In the genomic region with DNA sequence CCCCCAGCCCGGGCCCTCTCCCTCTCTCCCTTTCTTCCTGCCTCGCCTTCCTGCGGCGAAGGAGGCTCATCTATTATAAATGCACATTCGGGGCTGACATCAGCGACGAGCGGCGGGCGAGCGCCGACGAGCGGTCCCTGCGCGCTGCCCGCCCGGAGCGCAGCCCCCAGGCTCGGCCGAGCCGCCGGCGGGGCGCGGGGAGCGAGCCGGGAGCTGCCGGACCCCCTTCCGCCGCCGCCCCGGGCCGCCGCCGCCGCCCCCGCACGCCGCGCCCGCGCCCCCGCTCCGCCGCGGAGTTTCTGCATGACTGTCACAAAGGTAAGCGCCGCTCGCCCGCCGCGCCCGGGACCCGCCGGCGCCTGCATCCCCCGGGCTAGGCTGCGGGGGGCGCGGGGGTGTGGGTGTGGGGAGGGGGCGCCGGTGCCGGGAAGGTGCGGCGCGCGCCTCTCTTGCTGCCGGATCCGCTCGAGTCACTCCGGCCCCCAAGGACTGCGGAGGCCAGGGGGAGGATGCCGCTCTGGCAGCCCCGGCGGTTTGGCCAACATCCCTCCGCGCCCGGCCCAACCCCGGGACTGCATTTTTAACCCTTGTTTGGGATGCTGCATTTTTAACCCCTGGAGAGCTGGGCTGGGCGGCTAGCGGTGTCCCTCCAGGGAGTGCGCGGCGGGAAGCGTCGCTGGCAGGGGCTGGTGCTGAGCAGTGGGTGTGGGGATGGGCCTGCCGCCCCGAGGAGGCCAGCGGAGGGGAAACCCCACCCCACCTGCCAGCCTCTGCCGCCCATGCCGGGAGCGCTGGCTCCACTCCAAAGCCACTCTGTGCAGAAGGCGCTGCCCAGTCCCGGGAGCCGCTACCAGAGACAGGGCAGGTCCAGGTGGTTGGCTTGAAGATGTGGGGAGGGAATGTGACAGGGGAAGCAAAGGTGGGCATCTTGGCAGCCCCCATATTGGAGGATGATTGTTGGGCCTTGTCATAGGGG, we compare ENCODE assay signal across 8 cellular contexts. TPM values are rescaled to one million over a fixed set of nuclear protein-coding genes. Genes with fewer than 3 reads are reported as not detected.
DNase-seq lines count a peak whose midpoint lies in the region; ATAC-seq and TF ChIP-seq lines count a peak whose summit lies in the region.

A gene with protein sequence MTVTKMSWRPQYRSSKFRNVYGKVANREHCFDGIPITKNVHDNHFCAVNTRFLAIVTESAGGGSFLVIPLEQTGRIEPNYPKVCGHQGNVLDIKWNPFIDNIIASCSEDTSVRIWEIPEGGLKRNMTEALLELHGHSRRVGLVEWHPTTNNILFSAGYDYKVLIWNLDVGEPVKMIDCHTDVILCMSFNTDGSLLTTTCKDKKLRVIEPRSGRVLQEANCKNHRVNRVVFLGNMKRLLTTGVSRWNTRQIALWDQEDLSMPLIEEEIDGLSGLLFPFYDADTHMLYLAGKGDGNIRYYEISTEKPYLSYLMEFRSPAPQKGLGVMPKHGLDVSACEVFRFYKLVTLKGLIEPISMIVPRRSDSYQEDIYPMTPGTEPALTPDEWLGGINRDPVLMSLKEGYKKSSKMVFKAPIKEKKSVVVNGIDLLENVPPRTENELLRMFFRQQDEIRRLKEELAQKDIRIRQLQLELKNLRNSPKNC (plus strand): TSS at position 34 of the 976 bp plus-strand sequence. CDS start 270 bp downstream, at position 304.

- no peaks in the 10 kb centered on the region for H3K9me3 ChIP-seq in Caco-2

- H3K36me3 Mint-ChIP-seq in Caco-2 (ENCODE audit: insufficient read depth, unreplicated experiment) = no peaks in the 10 kb centered on the region
- H3K36me3 Mint-ChIP-seq in activated T-helper 1 cell treated with anti-CD3 and anti-CD28 coated beads, Interleukin-12 subunit alpha, Interleukin-12 subunit beta, Interleukin-2, Interleukin-4 antibody, amounts not matched to agents 30 ng/mL and 10 ng/mL and 1 ng/mL, durations not matched to agents 14 hours and 24 hours and 36 hours (ENCODE audit: low read depth) = no peaks in the 10 kb centered on the region

- H3K27me3 ChIP-seq in Caco-2 (replicated peaks; ENCODE audit: control insufficient read depth, insufficient read depth, low read length) = peaks cover 5% of the 10 kb centered on the region

- BruUV-seq in Caco-2 (replicated peaks; lab: Mats Ljungman, UMichigan) = no TSS peak

- H3K36me3 ChIP-seq in Caco-2 (ENCODE audit: control insufficient read depth, insufficient read depth, low read length) = no peaks in the 10 kb centered on the region

- intact Hi-C loops in Caco-2 (cut with micrococcal nuclease; ENCODE audit: unreplicated experiment) (no loop called here), head of caudate nucleus (cut with DNase I) (no loop called here)
- intact Hi-C loops in activated T-helper 1 cell treated with anti-CD3 and anti-CD28 coated beads, Interleukin-12 subunit alpha, Interleukin-12 subunit beta, Interleukin-2, Interleukin-4 antibody, amounts not matched to agents 30 ng/mL and 10 ng/mL and 1 ng/mL, durations not matched to agents 14 hours and 24 hours and 36 hours (cut with micrococcal nuclease) = no loop called here

- POLR2A ChIA-PET in Caco-2 (lab: Charles Lee) = no interaction called here

- DNase-seq in Caco-2 (peak in 1 of 2 experiments; percentile 18), LNCaP clone FGC (ENCODE audit: low read depth) (no peak), head of caudate nucleus (peak in 34 of 42 donors; percentile 43 to 80 (median 62)), omental fat pad (ENCODE audit: low spot score) (no peak)
- no peak for DNase-seq in activated T-helper 1 cell treated with anti-CD3 and anti-CD28 coated beads, Interleukin-12 subunit alpha, Interleukin-12 subunit beta, Interleukin-2, Interleukin-4 antibody, amounts not matched to agents 30 ng/mL and 10 ng/mL and 1 ng/mL, durations not matched to agents 14 hours and 24 hours and 36 hours (ENCODE audit: low spot score)

- H3K27me3 Mint-ChIP-seq in Caco-2 (ENCODE audit: insufficient read depth, unreplicated experiment) = peaks cover 2% of the 10 kb centered on the region
- H3K27me3 Mint-ChIP-seq in activated T-helper 1 cell treated with anti-CD3 and anti-CD28 coated beads, Interleukin-12 subunit alpha, Interleukin-12 subunit beta, Interleukin-2, Interleukin-4 antibody, amounts not matched to agents 30 ng/mL and 10 ng/mL and 1 ng/mL, durations not matched to agents 14 hours and 24 hours and 36 hours (ENCODE audit: insufficient read depth) = peaks cover 54% of the 10 kb centered on the region

- peak within 1 kb of the TSS; percentile 78 for H3K4me3 Mint-ChIP-seq in Caco-2 (ENCODE audit: unreplicated experiment)
- peak within 1 kb of the TSS; percentile 80 for H3K4me3 Mint-ChIP-seq in activated T-helper 1 cell treated with anti-CD3 and anti-CD28 coated beads, Interleukin-12 subunit alpha, Interleukin-12 subunit beta, Interleukin-2, Interleukin-4 antibody, amounts not matched to agents 30 ng/mL and 10 ng/mL and 1 ng/mL, durations not matched to agents 14 hours and 24 hours and 36 hours

- peaks cover 6% of the 10 kb centered on the region for H3K4me1 Mint-ChIP-seq in Caco-2 (ENCODE audit: low read depth, unreplicated experiment)
- H3K4me1 Mint-ChIP-seq in activated T-helper 1 cell treated with anti-CD3 and anti-CD28 coated beads, Interleukin-12 subunit alpha, Interleukin-12 subunit beta, Interleukin-2, Interleukin-4 antibody, amounts not matched to agents 30 ng/mL and 10 ng/mL and 1 ng/mL, durations not matched to agents 14 hours and 24 hours and 36 hours (ENCODE audit: low read depth) = peaks cover 7% of the 10 kb centered on the region

- CTCF ChIA-PET in Caco-2 (lab: Charles Lee) = interaction anchor here (0.6 to 1.5 kb wide), 2 partner anchors 95 to 297 kb away, joined by 3 to 5 read pairs; no protein-coding TSS in a partner anchor

- H3K9me3 Mint-ChIP-seq in Caco-2 (ENCODE audit: unreplicated experiment) = no peaks in the 10 kb centered on the region
- H3K9me3 Mint-ChIP-seq in activated T-helper 1 cell treated with anti-CD3 and anti-CD28 coated beads, Interleukin-12 subunit alpha, Interleukin-12 subunit beta, Interleukin-2, Interleukin-4 antibody, amounts not matched to agents 30 ng/mL and 10 ng/mL and 1 ng/mL, durations not matched to agents 14 hours and 24 hours and 36 hours = no peaks in the 10 kb centered on the region

- peak within 1 kb of the TSS; percentile 53 for H3K27ac Mint-ChIP-seq in Caco-2 (ENCODE audit: unreplicated experiment)
- no peak within 1 kb of the TSS for H3K27ac Mint-ChIP-seq in activated T-helper 1 cell treated with anti-CD3 and anti-CD28 coated beads, Interleukin-12 subunit alpha, Interleukin-12 subunit beta, Interleukin-2, Interleukin-4 antibody, amounts not matched to agents 30 ng/mL and 10 ng/mL and 1 ng/mL, durations not matched to agents 14 hours and 24 hours and 36 hours

- no peak for TF ChIP-seq CTCF in Caco-2 (IDR thresholded peaks at IDR 0.05; ENCODE audit: insufficient read depth in 1 of 2, low read depth in 1 of 2, low read length in 1 of 2, severe bottlenecking in 1 of 2, unreplicated experiment in 1 of 2)
- no peak; the same call in 1 of the 2 replicates for TF ChIP-seq CTCF in LNCaP clone FGC (IDR thresholded peaks at IDR 0.05; ENCODE audit: control insufficient read depth, extremely low read depth, insufficient read depth)
- TF ChIP-seq CTCF in omental fat pad (IDR thresholded peaks at IDR 0.05) = no peak

- ATAC-seq in omental fat pad (ENCODE audit: low FRiP score) = peak; percentile 14
- ATAC-seq in GM18498 (IDR thresholded peaks at IDR 0.05; ENCODE audit: unreplicated experiment) = no peak
- ATAC-seq in HG03439 (IDR thresholded peaks at IDR 0.05; ENCODE audit: unreplicated experiment) = no peak
- ATAC-seq in GM21723 (IDR thresholded peaks at IDR 0.05; ENCODE audit: unreplicated experiment) = no peak

- H3K4me3 ChIP-seq in Caco-2 (ENCODE audit: low read depth, low read length) (peak within 1 kb of the TSS; percentile 41), LNCaP clone FGC (ENCODE audit: low read depth, low read length) (peak within 1 kb of the TSS; percentile 26)

- H3K4me1 ChIP-seq in Caco-2 = peaks cover 8% of the 10 kb centered on the region; the same call in 1 of the 2 replicates

RNA-seq across cellular contexts. Expression of the gene that starts here (rescaled TPM):
- 0.21 and 0.25 TPM in 2 replicates for total RNA-seq in Caco-2 (2022)
- 0.10 TPM in 1 of 2 replicates, not detected in the other for total RNA-seq in activated T-helper 1 cell treated with anti-CD3 and anti-CD28 coated beads, Interleukin-12 subunit alpha, Interleukin-12 subunit beta, Interleukin-2, Interleukin-4 antibody, amounts not matched to agents 30 ng/mL and 10 ng/mL and 1 ng/mL, durations not matched to agents 14 hours and 24 hours and 36 hours
- total RNA-seq in omental fat pad = 10 to 100 TPM in 3 of 4 donors, 1 to 10 TPM in 1; 4.7 to 18.8 (median 13.7) TPM

Comparison
In these comparisons a context has a peak if more than half of its experiments do, and no peak if none do; other contexts are left out.
1. DNase-seq: peak in head of caudate nucleus (34 of 42); none in LNCaP clone FGC (single experiment), activated T-helper 1 cell treated with anti-CD3 and anti-CD28 coated beads, Interleukin-12 subunit alpha, Interleukin-12 subunit beta, Interleukin-2, Interleukin-4 antibody, amounts not matched to agents 30 ng/mL and 10 ng/mL and 1 ng/mL, durations not matched to agents 14 hours and 24 hours and 36 hours (single experiment) and omental fat pad (single experiment).